ENCODE assay signal across 26 cellular contexts in the genomic region with DNA sequence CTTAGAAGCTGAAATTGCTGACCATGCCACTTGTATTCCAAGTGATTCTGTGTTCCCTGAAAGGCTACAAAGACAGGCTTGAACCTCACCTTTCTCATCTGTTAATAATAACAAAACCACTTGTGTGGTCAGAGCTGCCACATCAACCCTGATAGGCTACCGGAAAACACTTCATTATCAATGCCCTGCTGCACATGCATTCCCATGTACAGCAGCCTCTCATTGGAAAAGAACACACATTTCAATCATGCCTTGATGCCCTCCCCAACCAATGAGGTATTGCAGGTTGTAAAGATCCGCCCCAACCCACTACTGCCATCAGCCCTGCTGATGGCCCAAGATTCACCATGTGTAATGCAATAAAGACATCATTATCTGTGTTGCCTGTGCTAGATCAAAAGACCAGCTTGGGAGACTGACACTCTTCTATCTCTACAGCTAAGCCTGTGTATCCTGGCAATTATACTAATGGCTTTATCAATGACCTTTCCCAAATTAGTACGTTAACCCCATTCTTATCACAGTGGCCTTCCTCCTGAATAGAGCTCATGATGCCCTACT. TPM values are rescaled to one million over a fixed set of nuclear protein-coding genes. Genes with fewer than 3 reads are reported as not detected.
DNase-seq lines count a peak whose midpoint lies in the region; ATAC-seq and TF ChIP-seq lines count a peak whose summit lies in the region.
"Had no signal": no experiment of that assay in that cellular context is flagged by ENCODE, and none has a peak within 500 bp of the region (broad histone marks: within the 10 kb centered on the region; RNA-seq: fewer than 3 reads in every experiment).

No MANE protein-coding gene starts in this region.

- H3F3A ChIP-seq in SK-N-SH (replicated peaks; ENCODE audit: insufficient read depth): no peaks in the 10 kb centered on the region

- TF ChIP-seq EP300 in SK-N-SH (IDR thresholded peaks at IDR 0.05; ENCODE audit: borderline replicate concordance in 1 of 2, low read depth in 1 of 2, low read length in 1 of 2): peak in 1 of 2 experiments; percentile 93; a peak in 2 of 4 replicates

- H2AK5ac ChIP-seq in mesendoderm (ENCODE audit: low read length): no peak overlapping the region

- H3K27ac ChIP-seq in SK-N-SH (ENCODE audit: low read depth in 2 of 2, low read length in 1 of 2) (no peak overlapping the region), mesendoderm (ENCODE audit: low read depth, low read length) (no peak overlapping the region)
- H3K27ac ChIP-seq: left lung, neural progenitor cell, prostate gland, skin epidermis, tibial nerve, VCaP had no signal

- H3K79me1 ChIP-seq in mesendoderm (ENCODE audit: low read length): no peaks in the 10 kb centered on the region

- H3K4me1 ChIP-seq in SK-N-SH (ENCODE audit: control insufficient read depth in 1 of 2, insufficient read depth in 2 of 2, low read depth in 1 of 2, low read length in 1 of 2) (peaks cover 0 to 7% of the 10 kb centered on the region in 2 experiments; a peak in 2 of 4 replicates), mesendoderm (ENCODE audit: control insufficient read depth, low read depth, low read length) (no peaks in the 10 kb centered on the region), HAP-1 (peaks cover 11% of the 10 kb centered on the region)
- H3K4me1 ChIP-seq: prostate gland had no signal

- no peak overlapping the region for H4K8ac ChIP-seq in mesendoderm (ENCODE audit: low read depth, low read length)

- no peaks in the 10 kb centered on the region for H3K9me2 ChIP-seq in SK-N-SH

- H3K27me3 ChIP-seq in SK-N-SH (ENCODE audit: insufficient read depth) (no peaks in the 10 kb centered on the region), mesendoderm (ENCODE audit: insufficient read depth, low read length, poor library complexity) (no peaks in the 10 kb centered on the region), HAP-1 (ENCODE audit: low read depth) (no peaks in the 10 kb centered on the region)
- H3K27me3 ChIP-seq: left lung, neural progenitor cell, tibial nerve had no signal

- peak; percentile 77 for DNase-seq in GM12865 (ENCODE audit: low read depth)
- peak; percentile 64 for DNase-seq in SK-N-SH
- DNase-seq in mesendoderm: peak; percentile 86
- no peak for DNase-seq in GM19240 (ENCODE audit: insufficient read length, low spot score)
- DNase-seq in HAP-1 (ENCODE audit: low spot score in 2 of 2): no peak
- DNase-seq: activated CD4-positive, alpha-beta T cell treated with anti-CD3 and anti-CD28 coated beads, Interleukin-2, amount 10 ng/mL, durations not matched to agents 7 days and 5 days; activated naive CD4-positive, alpha-beta T cell; amniotic stem cell; COR-L47; head of caudate nucleus; Karpas-422; left lung; mucosa of descending colon; NCI-H1048; NCI-H2081 treated with DMSO at 0.1 percent for 48 hours; NCI-H526; SHP77 treated with DMSO at 0.1 percent for 48 hours; stimulated activated CD4-positive, alpha-beta T cell treated with anti-CD3 and anti-CD28 coated beads, Interleukin-2, amount 100 ng/mL, for 48 hours; stimulated activated naive CD4-positive, alpha-beta T cell treated with Interleukin-2 at 50 U/mL for 16 hours had no signal

- TF ChIP-seq RAD21 in SK-N-SH (IDR thresholded peaks at IDR 0.05; ENCODE audit: low read length): no peak

- no peak overlapping the region for H2BK120ac ChIP-seq in mesendoderm (ENCODE audit: low read depth, low read length)

- POLR2A ChIA-PET in SK-N-SH (lab: Yijun Ruan, JAX): no interaction called here

- no peak overlapping the region for H3K18ac ChIP-seq in mesendoderm (ENCODE audit: low read length)

- H2BK15ac ChIP-seq in mesendoderm (replicated peaks; ENCODE audit: low read depth): no peak overlapping the region

- CTCF ChIA-PET in SK-N-SH (lab: Yijun Ruan, JAX): interaction anchor here (1.0 to 2.1 kb wide), 3 partner anchors 44 to 660 kb away, joined by 3 to 4 read pairs (median 3); no protein-coding TSS in a partner anchor

- no peak overlapping the region for H3K9ac ChIP-seq in SK-N-SH
- H3K9ac ChIP-seq in mesendoderm (ENCODE audit: low read length): no peak overlapping the region
- H3K9ac ChIP-seq: neural progenitor cell had no signal

- H3K9me3 ChIP-seq in SK-N-SH (no peaks in the 10 kb centered on the region), HAP-1 (no peaks in the 10 kb centered on the region)
- H3K9me3 ChIP-seq: left lung, mucosa of descending colon, prostate gland, tibial nerve had no signal

- no peaks in the 10 kb centered on the region for H4K20me1 ChIP-seq in SK-N-SH (ENCODE audit: insufficient read depth)

- no peak overlapping the region for H2BK5ac ChIP-seq in mesendoderm (ENCODE audit: low read length)

- TF ChIP-seq CTCF in GM12865 (IDR thresholded peaks at IDR 0.05; ENCODE audit: insufficient read depth, low read depth, low read length, missing control alignments) (no peak), SK-N-SH (IDR thresholded peaks at IDR 0.05) (no peak)

- H3K23ac ChIP-seq in mesendoderm (ENCODE audit: low read length): no peak overlapping the region

- H3K4me2 ChIP-seq in SK-N-SH (no peak overlapping the region), mesendoderm (ENCODE audit: low read length) (no peak overlapping the region)
- H3K4me2 ChIP-seq: neural progenitor cell had no signal

- H4K5ac ChIP-seq in mesendoderm (ENCODE audit: low read length): no peak overlapping the region

- no peak overlapping the region for H3K56ac ChIP-seq in mesendoderm (ENCODE audit: low read length)

- no peak overlapping the region for H2AFZ ChIP-seq in SK-N-SH (ENCODE audit: low read depth)
- H2AFZ ChIP-seq: neural progenitor cell had no signal

- no peak overlapping the region for H3K4me3 ChIP-seq in GM12865 (ENCODE audit: low read depth, low read length)
- no peak overlapping the region for H3K4me3 ChIP-seq in SK-N-SH (ENCODE audit: low read depth in 2 of 2, low read length in 1 of 2)
- H3K4me3 ChIP-seq in mesendoderm (ENCODE audit: low read length): no peak overlapping the region
- H3K4me3 ChIP-seq in HAP-1: no peak overlapping the region
- H3K4me3 ChIP-seq: left lung, mucosa of descending colon, neural progenitor cell, prostate gland, skin epidermis, tibial nerve had no signal

- H3K36me3 ChIP-seq in SK-N-SH (replicated peaks in 1 of 2; ENCODE audit: control insufficient read depth in 1 of 2, insufficient read depth in 2 of 2, low read length in 1 of 2) (no peaks in the 10 kb centered on the region), mesendoderm (ENCODE audit: control insufficient read depth, insufficient read depth, low read length) (no peaks in the 10 kb centered on the region), HAP-1 (replicated peaks) (no peaks in the 10 kb centered on the region)
- H3K36me3 ChIP-seq: left lung, neural progenitor cell, prostate gland, tibial nerve had no signal

- no peak overlapping the region for H3K4ac ChIP-seq in mesendoderm (ENCODE audit: low read depth, low read length)

- in situ Hi-C loops in HAP-1 (cut with MboI; ENCODE audit: low sequenced_read_pairs): no loop called here

- H3K79me2 ChIP-seq in SK-N-SH (ENCODE audit: insufficient read depth) (no peaks in the 10 kb centered on the region), mesendoderm (ENCODE audit: control insufficient read depth, insufficient read depth, low read length) (no peaks in the 10 kb centered on the region)

- ATAC-seq in HG03378 (IDR thresholded peaks at IDR 0.05; ENCODE audit: unreplicated experiment) (peak; percentile 22), HG03025 (IDR thresholded peaks at IDR 0.05; ENCODE audit: low FRiP score, unreplicated experiment) (no peak)
- ATAC-seq: left lung, mucosa of descending colon had no signal

- 55% methylated on average over 3 of the region's 3 CpGs for WGBS in SK-N-SH (ENCODE audit: low lambda C conversion rate)
- no CpG with 5 or more reads among the region's 3 CpGs for WGBS in mesendoderm (ENCODE audit: extremely low coverage, insufficient coverage, low lambda C conversion rate)

TF ChIP-seq in SK-N-SH, 30 proteins besides CTCF, POLR2A, EP300 and RAD21 (continues in another document):
- TF ChIP-seq FOXM1 (IDR thresholded peaks at IDR 0.05; ENCODE audit: low read depth): no peak
- no peak for TF ChIP-seq RXRA (IDR thresholded peaks at IDR 0.05; ENCODE audit: borderline replicate concordance, low read depth)
- TF ChIP-seq FOXJ3 (CRISPR knock-in tag; IDR thresholded peaks at IDR 0.05): peak; percentile 87
- peak; percentile 99 for TF ChIP-seq GATA2 (CRISPR knock-in tag; IDR thresholded peaks at IDR 0.05)
- peak; percentile 88 for TF ChIP-seq CHD2 (IDR thresholded peaks at IDR 0.05; ENCODE audit: low read length, partially characterized antibody)
- TF ChIP-seq, protein P1, sequence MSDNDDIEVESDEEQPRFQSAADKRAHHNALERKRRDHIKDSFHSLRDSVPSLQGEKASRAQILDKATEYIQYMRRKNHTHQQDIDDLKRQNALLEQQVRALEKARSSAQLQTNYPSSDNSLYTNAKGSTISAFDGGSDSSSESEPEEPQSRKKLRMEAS (IDR thresholded peaks at IDR 0.05; ENCODE audit: low read depth): no peak
- TF ChIP-seq POLR2AphosphoS5 (IDR thresholded peaks at IDR 0.05; ENCODE audit: low read depth, low read length): peak; percentile 39; the same call in 1 of the 2 replicates
- TF ChIP-seq, protein P2, sequence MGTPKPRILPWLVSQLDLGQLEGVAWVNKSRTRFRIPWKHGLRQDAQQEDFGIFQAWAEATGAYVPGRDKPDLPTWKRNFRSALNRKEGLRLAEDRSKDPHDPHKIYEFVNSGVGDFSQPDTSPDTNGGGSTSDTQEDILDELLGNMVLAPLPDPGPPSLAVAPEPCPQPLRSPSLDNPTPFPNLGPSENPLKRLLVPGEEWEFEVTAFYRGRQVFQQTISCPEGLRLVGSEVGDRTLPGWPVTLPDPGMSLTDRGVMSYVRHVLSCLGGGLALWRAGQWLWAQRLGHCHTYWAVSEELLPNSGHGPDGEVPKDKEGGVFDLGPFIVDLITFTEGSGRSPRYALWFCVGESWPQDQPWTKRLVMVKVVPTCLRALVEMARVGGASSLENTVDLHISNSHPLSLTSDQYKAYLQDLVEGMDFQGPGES (IDR thresholded peaks at IDR 0.05; ENCODE audit: low read depth, low read length): no peak
- peak; percentile 78; the same call in 1 of the 2 replicates for TF ChIP-seq MXI1 (IDR thresholded peaks at IDR 0.05; ENCODE audit: low read depth, low read length)
- peak; percentile 99 for TF ChIP-seq RCOR1 (IDR thresholded peaks at IDR 0.05; ENCODE audit: low read length)

RNA-seq across cellular contexts. Expression of a gene that starts 2.8 kb away (rescaled TPM):
- 0.41 and 0.55 TPM in 2 replicates for polyA plus RNA-seq in SK-N-SH (2012; rRNA removed)
- polyA plus RNA-seq in SK-N-SH (2012; cell fraction: cytosol; rRNA removed): 0.37 and 0.39 TPM in 2 replicates
- polyA plus RNA-seq in SK-N-SH (2012; cell fraction: nucleus; rRNA removed): 0.23 and 0.66 TPM in 2 replicates
- 10.5 TPM for polyA plus RNA-seq in mesendoderm (2013, experiment 1 of 2)
- 10.0 TPM for polyA plus RNA-seq in mesendoderm (2013, experiment 2 of 2)

RNA-seq across cellular contexts. Expression of a gene that starts 24.0 kb away (rescaled TPM):
- 6.8 and 9.2 TPM in 2 replicates for polyA plus RNA-seq in SK-N-SH (2012; rRNA removed)
- polyA plus RNA-seq in SK-N-SH (2012; cell fraction: cytosol; rRNA removed): 6.9 and 8.8 TPM in 2 replicates
- 7.4 and 8.4 TPM in 2 replicates for polyA plus RNA-seq in SK-N-SH (2012; cell fraction: nucleus; rRNA removed)
- 7.9 TPM for polyA plus RNA-seq in mesendoderm (2013, experiment 1 of 2)
- 7.8 TPM for polyA plus RNA-seq in mesendoderm (2013, experiment 2 of 2)

Comparison
In these comparisons a context has a peak if more than half of its experiments do, and no peak if none do; other contexts are left out.
1. DNase-seq: peak in GM12865 (single experiment), SK-N-SH (single experiment) and mesendoderm (single experiment); none in GM19240 (single experiment) and HAP-1 (0 of 2).